Comparison of ENCODE assay signal across 29 cellular contexts in genomic region chr7:122845286-122845685, GRCh38. TPM values are rescaled to one million over a fixed set of nuclear protein-coding genes. Genes with fewer than 3 reads are reported as not detected.
"Had no signal": no experiment of that assay in that cellular context is flagged by ENCODE, and none has a peak within 500 bp of the region (broad histone marks: within the 10 kb centered on the region; RNA-seq: fewer than 3 reads in every experiment).

No MANE protein-coding gene starts in this region.

- DNase-seq: activated B cell treated with CpG ODN at 0.5 μM for 24 hours; activated CD4-positive, alpha-beta T cell treated with anti-CD3 and anti-CD28 coated beads for 48 hours; activated CD4-positive, alpha-beta T cell treated with anti-CD3 and anti-CD28 coated beads, Interleukin-2, amount 50 U/mL, for 1 hour; activated CD4-positive, alpha-beta T cell treated with anti-CD3 and anti-CD28 coated beads, Interleukin-2, amount 50 U/mL, for 48 hours; activated CD8-positive, alpha-beta memory T cell treated with anti-CD3 and anti-CD28 coated beads for 24 hours; activated CD8-positive, alpha-beta T cell treated with anti-CD3 and anti-CD28 coated beads for 36 hours; activated effector memory CD4-positive, alpha-beta T cell treated with Interleukin-2 at 50 U/mL for 16 hours; activated gamma-delta T cell treated with Interleukin-2 at 50 U/mL for 16 hours; activated naive CD4-positive, alpha-beta T cell treated with anti-CD3 and anti-CD28 coated beads, Interleukin-2, amount 50 U/mL, for 16 hours; activated naive CD4-positive, alpha-beta T cell treated with Interleukin-2 at 50 U/mL for 16 hours; activated T-cell treated with anti-CD3 and anti-CD28 coated beads, Interleukin-2, amount 50 U/mL, for 4 hours; amniotic stem cell; anterior cingulate cortex; brain microvascular endothelial cell; cerebellar nuclear complex; dorsolateral prefrontal cortex; effector memory CD4-positive, alpha-beta T cell; endodermal cell; foreskin fibroblast; glutamatergic neuron; heart left ventricle; T-helper 1 cell; T-helper 17 cell; T1000; WERI-Rb-1 had no signal

- H3K27me3 ChIP-seq: brain microvascular endothelial cell, dorsolateral prefrontal cortex, heart left ventricle had no signal

- H3K27ac ChIP-seq: brain microvascular endothelial cell, coronary artery, WERI-Rb-1 had no signal

- ATAC-seq: activated CD4-positive, CD25-positive, alpha-beta regulatory T cell treated with anti-CD3 and anti-CD28 coated beads, Interleukin-2, amount 50 U/mL, for 24 hours; activated CD8-positive, alpha-beta T cell treated with anti-CD3 and anti-CD28 coated beads for 36 hours; activated T-cell treated with anti-CD3 and anti-CD28 coated beads, Interleukin-2, amount 50 U/mL, for 4 hours; activated T-helper 17 cell treated with anti-CD3 and anti-CD28 coated beads, Interleukin-2, amount 50 U/mL, for 72 hours; esophagus mucosa; heart left ventricle; T-helper 17 cell had no signal

- H3K36me3 ChIP-seq: brain microvascular endothelial cell, heart left ventricle, WERI-Rb-1 had no signal

- H3K4me3 ChIP-seq: coronary artery, dorsolateral prefrontal cortex, heart left ventricle had no signal

- H3K9me3 ChIP-seq: heart left ventricle had no signal

RNA-seq across cellular contexts. Expression of gene CADPS2, which starts 41.0 kb away (rescaled TPM):
- total RNA-seq: activated B cell treated with CpG ODN at 0.5 μM for 24 hours; activated CD8-positive, alpha-beta T cell treated with anti-CD3 and anti-CD28 coated beads for 36 hours; activated T-helper 17 cell treated with anti-CD3 and anti-CD28 coated beads, Interleukin-2, amount 50 U/mL, for 72 hours; T-helper 17 cell had no signal
